ENCODE assay signal across 13 cellular contexts in genomic region chr10:112958275-112958995, GRCh38. TPM values are rescaled to one million over a fixed set of nuclear protein-coding genes. Genes with fewer than 3 reads are reported as not detected.
DNase-seq lines count a peak whose midpoint lies in the region; ATAC-seq and TF ChIP-seq lines count a peak whose summit lies in the region.
"Had no signal": no experiment of that assay in that cellular context is flagged by ENCODE, and none has a peak within 500 bp of the region (broad histone marks: within the 10 kb centered on the region; RNA-seq: fewer than 3 reads in every experiment).

No MANE protein-coding gene starts in this region.

- H3K27ac ChIP-seq in left ventricle myocardium inferior (replicated peaks) = peak overlapping the region; percentile 74
- H3K27ac ChIP-seq: esophagus muscularis mucosa, testis had no signal

- H3K4me3 ChIP-seq in left ventricle myocardium inferior = no peak overlapping the region
- H3K4me3 ChIP-seq: esophagus muscularis mucosa, mucosa of descending colon, testis had no signal

- no peaks in the 10 kb centered on the region for H3K36me3 ChIP-seq in left ventricle myocardium inferior
- H3K36me3 ChIP-seq: esophagus muscularis mucosa had no signal

- DNase-seq in left ventricle myocardium inferior = no peak
- no peak for DNase-seq in Right ventricle myocardium inferior (ENCODE audit: missing footprints)
- peak; percentile 87 for DNase-seq in astrocyte of the hippocampus (ENCODE audit: low read depth, low spot score)
- peak; percentile 95 for DNase-seq in iris pigment epithelial cell (ENCODE audit: low read depth)
- no peak for DNase-seq in NCI-H187 treated with DMSO at 0.1 percent for 48 hours (lab: John Stamatoyannopoulos, UW)
- DNase-seq in activated naive CD4-positive, alpha-beta T cell treated with Interleukin-2 at 50 U/mL for 16 hours = no peak
- DNase-seq in left colon = no peak
- DNase-seq: activated CD4-positive, alpha-beta T cell treated with anti-CD3 and anti-CD28 coated beads for 4 hours; activated naive CD8-positive, alpha-beta T cell treated with anti-CD3 and anti-CD28 coated beads, Interleukin-2, amount 10 ng/mL, durations not matched to agents 7 days and 5 days; mucosa of descending colon; testis had no signal

- H3K9me3 ChIP-seq in left ventricle myocardium inferior (replicated peaks) = no peaks in the 10 kb centered on the region
- H3K9me3 ChIP-seq: esophagus muscularis mucosa, mucosa of descending colon, testis had no signal

- H3K4me1 ChIP-seq in left ventricle myocardium inferior = peaks cover 79% of the 10 kb centered on the region

- no peaks in the 10 kb centered on the region for H3K27me3 ChIP-seq in left ventricle myocardium inferior (ENCODE audit: low read depth)
- H3K27me3 ChIP-seq: esophagus muscularis mucosa, testis had no signal

- TF ChIP-seq CTCF in left ventricle myocardium inferior (IDR thresholded peaks at IDR 0.05; ENCODE audit: borderline replicate concordance) = no peak

- intact Hi-C loops in left ventricle myocardium inferior (cut with micrococcal nuclease) (loop anchor here (10.0 kb wide), 1 partner anchor 76 kb away; no protein-coding TSS in a partner anchor), Right ventricle myocardium inferior (cut with DNase I) (no loop called here), left colon (cut with DNase I, micrococcal nuclease) (loop anchor here (10.0 kb wide), 2 partner anchors 136 to 166 kb away; no protein-coding TSS in a partner anchor)

- no peak for ATAC-seq in Right ventricle myocardium inferior
- ATAC-seq in GM21737 (IDR thresholded peaks at IDR 0.05; ENCODE audit: unreplicated experiment) = no peak
- no peak for ATAC-seq in left colon

RNA-seq across cellular contexts. Expression of gene TCF7L2, which starts 8.4 kb away (rescaled TPM):
- total RNA-seq in left ventricle myocardium inferior (8.9 TPM), Right ventricle myocardium inferior (12.4 TPM), left colon (100 to 1,000 TPM; 114 to 118 TPM)

Comparison
In these comparisons a context has a peak if more than half of its experiments do, and no peak if none do; other contexts are left out.
1. DNase-seq: peak in astrocyte of the hippocampus (single experiment) and iris pigment epithelial cell (single experiment); none in left ventricle myocardium inferior (single experiment), Right ventricle myocardium inferior (single experiment), NCI-H187 treated with DMSO at 0.1 percent for 48 hours (single experiment), activated naive CD4-positive, alpha-beta T cell treated with Interleukin-2 at 50 U/mL for 16 hours (single experiment) and left colon (0 of 2).